ENCODE assay signal across 8 cellular contexts in the genomic region with DNA sequence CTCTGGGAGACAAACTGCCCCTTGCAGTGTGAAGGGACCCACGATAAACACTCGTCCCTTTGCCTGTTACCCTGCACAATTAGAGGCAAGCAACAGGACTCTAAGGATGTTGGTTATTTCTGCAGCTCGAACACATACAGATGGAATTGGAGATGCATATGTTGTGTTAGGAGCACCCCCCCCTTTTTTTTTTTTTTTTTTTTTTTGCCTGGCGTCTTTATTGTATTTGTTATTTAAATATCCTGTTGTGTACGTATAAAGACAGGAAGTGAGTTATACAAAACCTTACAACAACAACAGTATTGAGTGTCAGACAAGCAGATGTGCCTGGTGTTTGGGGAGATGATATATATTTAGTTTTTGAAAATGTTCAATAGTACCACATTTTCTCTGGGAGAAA. TPM values are rescaled to one million over a fixed set of nuclear protein-coding genes. Genes with fewer than 3 reads are reported as not detected.
DNase-seq lines count a peak whose midpoint lies in the region; ATAC-seq and TF ChIP-seq lines count a peak whose summit lies in the region.

No MANE protein-coding gene starts in this region.

- H3K36me3 Mint-ChIP-seq in endothelial cell (ENCODE audit: low read depth, unreplicated experiment): no peaks in the 10 kb centered on the region
- H3K36me3 Mint-ChIP-seq in progenitor cell of endocrine pancreas (ENCODE audit: insufficient read depth): no peaks in the 10 kb centered on the region

- H3K9me3 Mint-ChIP-seq in endothelial cell (ENCODE audit: unreplicated experiment) (no peaks in the 10 kb centered on the region), progenitor cell of endocrine pancreas (ENCODE audit: low read depth) (no peaks in the 10 kb centered on the region)

- in situ Hi-C loops in KBM-7 (cut with MboI; ENCODE audit: low pct_unique_long_range_greater_than_20kb, low sequenced_read_pairs): no loop called here

- TF ChIP-seq CTCF in endothelial cell (IDR thresholded peaks at IDR 0.05; ENCODE audit: unreplicated experiment) (no peak), progenitor cell of endocrine pancreas (IDR thresholded peaks at IDR 0.05; ENCODE audit: unreplicated experiment) (no peak)

- H3K27ac Mint-ChIP-seq in endothelial cell (ENCODE audit: unreplicated experiment) (peak overlapping the region; percentile 97), progenitor cell of endocrine pancreas (peak overlapping the region; percentile 95)

- peaks cover 37% of the 10 kb centered on the region for H3K4me1 Mint-ChIP-seq in endothelial cell (ENCODE audit: unreplicated experiment)
- H3K4me1 Mint-ChIP-seq in progenitor cell of endocrine pancreas (ENCODE audit: low read depth): peaks cover 35% of the 10 kb centered on the region

- DNase-seq in NCI-H2107 (lab: John Stamatoyannopoulos, UW): peak; percentile 50
- DNase-seq in endothelial cell (ENCODE audit: low spot score): no peak
- no peak for DNase-seq in progenitor cell of endocrine pancreas (ENCODE audit: low spot score, unreplicated experiment)
- no peak for DNase-seq in KBM-7
- no peak for DNase-seq in Ammon's horn (ENCODE audit: low spot score)
- no peak for DNase-seq in NCI-H226

- peak overlapping the region; percentile 90 for H3K4me3 Mint-ChIP-seq in endothelial cell (ENCODE audit: unreplicated experiment)
- peak overlapping the region; percentile 77 for H3K4me3 Mint-ChIP-seq in progenitor cell of endocrine pancreas (ENCODE audit: low read depth)

- H3K27me3 Mint-ChIP-seq in endothelial cell (ENCODE audit: unreplicated experiment) (no peaks in the 10 kb centered on the region), progenitor cell of endocrine pancreas (no peaks in the 10 kb centered on the region)

- ATAC-seq in GM18868 (IDR thresholded peaks at IDR 0.05; ENCODE audit: unreplicated experiment): peak; percentile 36
- ATAC-seq in HG02938 (IDR thresholded peaks at IDR 0.05; ENCODE audit: unreplicated experiment): no peak

RNA-seq across cellular contexts. Expression of gene ZNF516, which starts 23.0 kb away (rescaled TPM):
- total RNA-seq in endothelial cell (ENCODE audit: unreplicated experiment): 83.2 TPM
- total RNA-seq in progenitor cell of endocrine pancreas: 106 and 108 TPM in 2 replicates
